Comparison of ENCODE assay signal across 1 cellular context in genomic region chr7:92723205-92723604, GRCh38.
TF ChIP-seq lines count a peak whose summit lies in the region.

No MANE protein-coding gene starts in this region.

TF ChIP-seq in SK-N-SH, 30 proteins besides CTCF, POLR2A, EP300 and RAD21 (continued from another document):
- TF ChIP-seq PBX3 (IDR thresholded peaks at IDR 0.05): peak; percentile 36; the same call in 1 of the 2 replicates
- TF ChIP-seq USF1 (IDR thresholded peaks at IDR 0.05; ENCODE audit: borderline replicate concordance, low read depth): no peak
- TF ChIP-seq IRF3 (IDR thresholded peaks at IDR 0.05; ENCODE audit: low read depth, low read length): no peak
- no peak for TF ChIP-seq MAX (IDR thresholded peaks at IDR 0.05; ENCODE audit: low read depth)
- peak; percentile 56; the same call in 1 of the 2 replicates for TF ChIP-seq FOSL2 (IDR thresholded peaks at IDR 0.05; ENCODE audit: borderline replicate concordance, low read depth)
- no peak for TF ChIP-seq USF2 (IDR thresholded peaks at IDR 0.05; ENCODE audit: borderline replicate concordance, low read depth, low read length)
- peak; percentile 22; the same call in 1 of the 2 replicates for TF ChIP-seq POLR2AphosphoS5 (IDR thresholded peaks at IDR 0.05; ENCODE audit: low read depth, low read length)
